19 cellular contexts compared by ENCODE assay signal in genomic region chr22:26697151-26697550, GRCh38.
"Had no signal": no experiment of that assay in that cellular context is flagged by ENCODE, and none has a peak within 500 bp of the region (broad histone marks: within the 10 kb centered on the region; RNA-seq: fewer than 3 reads in every experiment).

No MANE protein-coding gene starts in this region.

- H3K4me3 Mint-ChIP-seq: T-cell had no signal

- ATAC-seq: T-cell had no signal

- DNase-seq: KBM-7, MG63, NCI-H1092, NCI-H1105 treated with DMSO at 0.1 percent for 48 hours, NCI-H1417 treated with DMSO at 0.1 percent for 48 hours, NCI-H1694, NCI-H187 treated with DMSO at 0.1 percent for 48 hours, NCI-H2029 treated with DMSO at 0.1 percent for 48 hours, NCI-H2227 treated with DMSO at 0.1 percent for 48 hours, NCI-H524, NCI-H526 treated with DMSO at 0.1 percent for 48 hours, NCI-H774, Right ventricle myocardium superior, RPMI8226, SIG-M5, T-cell had no signal

- H3K4me3 ChIP-seq: MG63, SJSA1, SK-N-MC had no signal

- H3K27me3 Mint-ChIP-seq: T-cell had no signal

- H3K27ac Mint-ChIP-seq: T-cell had no signal

- H3K27ac ChIP-seq: HL-60, SJSA1, SK-N-MC had no signal
